Comparison of ENCODE assay signal across 8 cellular contexts in genomic region chr15:82044373-82045178, GRCh38. TPM values are rescaled to one million over a fixed set of nuclear protein-coding genes. Genes with fewer than 3 reads are reported as not detected.
DNase-seq lines count a peak whose midpoint lies in the region; ATAC-seq and TF ChIP-seq lines count a peak whose summit lies in the region.

No MANE protein-coding gene starts in this region.

- DNase-seq in D341Med (ENCODE audit: low spot score) (peak; percentile 62), WERI-Rb-1 (peak; percentile 66), dorsolateral prefrontal cortex (peak in 9 of 10 donors; percentile 21 to 60 (median 49)), lower leg skin (ENCODE audit: low spot score in 2 of 2) (peak; percentile 40 to 91), UCSD-AML1 (lab: John Stamatoyannopoulos, UW; ENCODE audit: unreplicated experiment) (no peak)
- DNase-seq in stimulated activated naive CD4-positive, alpha-beta T cell (lab: John Stamatoyannopoulos, UW) = peak in 5 of 6 experiments; percentile 5 to 45 (median 16)

- H3K9ac ChIP-seq in HUES64 (ENCODE audit: low read depth, low read length) = peak overlapping the region; percentile 84

- H3K36me3 ChIP-seq in HUES64 (ENCODE audit: insufficient read depth, low read length) = peaks cover 12% of the 10 kb centered on the region; the same call in 1 of the 2 replicates
- peaks cover 28% of the 10 kb centered on the region for H3K36me3 ChIP-seq in WERI-Rb-1

- TF ChIP-seq POLR2A in lower leg skin (IDR thresholded peaks at IDR 0.05) = no peak

- TF ChIP-seq CTCF in WERI-Rb-1 (IDR thresholded peaks at IDR 0.05; ENCODE audit: low read depth, low read length) = no peak
- no peak for TF ChIP-seq CTCF in dorsolateral prefrontal cortex (IDR thresholded peaks at IDR 0.05 in 54 of 56, conservative IDR thresholded peaks at IDR 0.05 in 2 of 56; ENCODE audit: low read depth in 1 of 56, partially characterized antibody in 56 of 56)
- TF ChIP-seq CTCF in lower leg skin (IDR thresholded peaks at IDR 0.05) = no peak

- ATAC-seq in GM21367 (IDR thresholded peaks at IDR 0.05; ENCODE audit: unreplicated experiment) = no peak

- peaks cover 15% of the 10 kb centered on the region for H3K4me1 ChIP-seq in HUES64 (ENCODE audit: insufficient read depth, low read length)

- H3K9me3 ChIP-seq in HUES64 (ENCODE audit: insufficient read depth, low read depth, low read length) (no peaks in the 10 kb centered on the region), WERI-Rb-1 (ENCODE audit: severe bottlenecking) (no peaks in the 10 kb centered on the region)

- H3K27me3 ChIP-seq in HUES64 (ENCODE audit: insufficient read depth, low read length) = peaks cover 43% of the 10 kb centered on the region
- H3K27me3 ChIP-seq in WERI-Rb-1 (ENCODE audit: insufficient read depth, low read depth, severe bottlenecking) = no peaks in the 10 kb centered on the region
- H3K27me3 ChIP-seq in dorsolateral prefrontal cortex = peaks cover 0 to 7% (median 0%) of the 10 kb centered on the region in 45 donors

- WGBS in HUES64 = under 1% methylated on average over 53 of the region's 54 CpGs
- 0 to 1% methylated on average over 41 of the region's 54 CpGs for WGBS in lower leg skin, 2 donors

- intact Hi-C loops in dorsolateral prefrontal cortex (cut with DNase I) = loop anchor here (5.0 to 10.0 kb wide), 7 partner anchors 138 to 1350 kb away; partner anchors contain the start of genes ABHD17C (in 1 of the 2) and STARD5 (in 1 of the 2)
- intact Hi-C loops in lower leg skin (cut with DNase I; ENCODE audit: low total_unique reads) = no loop called here

- H3K4me3 ChIP-seq in HUES64 (ENCODE audit: low read length) (peak overlapping the region; percentile 95), WERI-Rb-1 (ENCODE audit: low read depth, low read length) (peak overlapping the region; percentile 98), dorsolateral prefrontal cortex (peak overlapping the region; percentile 67 to 95 (median 84)), lower leg skin (ENCODE audit: low read depth, poor library complexity, severe bottlenecking) (peak overlapping the region; percentile 67)

- H3K27ac ChIP-seq in HUES64 (ENCODE audit: low read depth, low read length) (0 out of 2 replicates have a peak overlapping the region, but pooled peaks have one; percentile 17), WERI-Rb-1 (peak overlapping the region; percentile 99), dorsolateral prefrontal cortex (peak overlapping the region in 50 of 59 donors; percentile 57 to 99 (median 96))

RNA-seq across cellular contexts. Expression of gene MEX3B, which starts 1.2 kb away (rescaled TPM):
- polyA plus RNA-seq in HUES64 (2013, experiment 1 of 2) = 18.1 TPM
- 20.1 TPM for polyA plus RNA-seq in HUES64 (2013, experiment 2 of 2)
- total RNA-seq in dorsolateral prefrontal cortex (1 to 10 TPM; 2.6 to 7.8 (median 4.8) TPM), lower leg skin (1 to 10 TPM in 3 of 4 donors, under 1 TPM in 1; 0.13 to 1.6 (median 1.2) TPM)

Comparison
In these comparisons a context has a peak if more than half of its experiments do, and no peak if none do; other contexts are left out.
1. H3K27ac ChIP-seq: peak in every context shown above with its lines; median percentile 99 in WERI-Rb-1; 96 in dorsolateral prefrontal cortex; 17 in HUES64.